In genomic region chr14:33342299-33342974, GRCh38 we compare ENCODE assay signal across 17 cellular contexts.
"Had no signal": no experiment of that assay in that cellular context is flagged by ENCODE, and none has a peak within 500 bp of the region (broad histone marks: within the 10 kb centered on the region; RNA-seq: fewer than 3 reads in every experiment).

No MANE protein-coding gene starts in this region.

- H3K27ac Mint-ChIP-seq: activated CD4-positive, alpha-beta T cell treated with anti-CD3 and anti-CD28 coated beads, Interleukin-2, amount 10 ng/mL, durations not matched to agents 24 days and 14 days; activated naive CD4-positive, alpha-beta T cell treated with anti-CD3 and anti-CD28 coated beads, Interleukin-2, amount 50 U/mL, for 72 hours; activated T-cell treated with anti-CD3 and anti-CD28 coated beads, Interleukin-2, amount 50 U/mL, for 72 hours; natural killer cell treated with Interleukin-12 subunit alpha and Interleukin-12 subunit beta and Interleukin-15 and Interleukin-18, amount 100 ng/mL, for 72 hours had no signal

- H3K27me3 ChIP-seq: colonic mucosa, esophagus muscularis mucosa, tibial artery had no signal

- H3K4me1 Mint-ChIP-seq: activated CD4-positive, alpha-beta T cell treated with anti-CD3 and anti-CD28 coated beads, Interleukin-2, amount 10 ng/mL, durations not matched to agents 24 days and 14 days had no signal

- H3K4me3 ChIP-seq: colonic mucosa, esophagus muscularis mucosa, tibial artery had no signal

- H3K4me3 Mint-ChIP-seq: activated CD4-positive, alpha-beta T cell treated with anti-CD3 and anti-CD28 coated beads, Interleukin-2, amount 10 ng/mL, durations not matched to agents 24 days and 14 days; activated T-cell treated with anti-CD3 and anti-CD28 coated beads, Interleukin-2, amount 50 U/mL, for 72 hours; natural killer cell treated with Interleukin-12 subunit alpha and Interleukin-12 subunit beta and Interleukin-15 and Interleukin-18, amount 100 ng/mL, for 72 hours had no signal

- ATAC-seq: activated naive CD4-positive, alpha-beta T cell treated with anti-CD3 and anti-CD28 coated beads, Interleukin-2, amount 50 U/mL, for 72 hours; activated T-cell treated with anti-CD3 and anti-CD28 coated beads, Interleukin-2, amount 50 U/mL, for 72 hours; natural killer cell treated with Interleukin-12 subunit alpha and Interleukin-12 subunit beta and Interleukin-15 and Interleukin-18, amount 100 ng/mL, for 72 hours had no signal

- H3K9me3 ChIP-seq: colonic mucosa, esophagus muscularis mucosa, tibial artery had no signal

- DNase-seq: activated CD4-positive, alpha-beta T cell treated with anti-CD3 and anti-CD28 coated beads, Interleukin-2, amount 10 ng/mL, durations not matched to agents 24 days and 14 days; activated CD4-positive, CD25-positive, alpha-beta regulatory T cell; activated CD8-positive, alpha-beta memory T cell treated with anti-CD3 and anti-CD28 coated beads, Interleukin-2, amount 50 U/mL, for 48 hours; activated gamma-delta T cell; activated T-cell treated with anti-CD3 and anti-CD28 coated beads, Interleukin-2, amount 50 U/mL, for 72 hours; caudate nucleus; colonic mucosa; hippocampal formation; kidney glomerular epithelial cell; retina; stimulated activated CD4-positive, alpha-beta T cell treated with anti-CD3 and anti-CD28 coated beads, Interleukin-15, amount 100 ng/mL, for 24 hours; stimulated activated CD4-positive, alpha-beta T cell treated with anti-CD3 and anti-CD28 coated beads, Interleukin-4, amount 100 ng/mL, for 1 hour; stimulated activated naive CD4-positive, alpha-beta T cell; tibial artery had no signal

- H3K4me1 ChIP-seq: colonic mucosa, esophagus muscularis mucosa, tibial artery had no signal

- H3K9me3 Mint-ChIP-seq: activated CD4-positive, alpha-beta T cell treated with anti-CD3 and anti-CD28 coated beads, Interleukin-2, amount 10 ng/mL, durations not matched to agents 24 days and 14 days had no signal

- H3K36me3 Mint-ChIP-seq: activated naive CD4-positive, alpha-beta T cell treated with anti-CD3 and anti-CD28 coated beads, Interleukin-2, amount 50 U/mL, for 72 hours had no signal

- H3K36me3 ChIP-seq: colonic mucosa, esophagus muscularis mucosa, tibial artery had no signal

- H3K27ac ChIP-seq: colonic mucosa, esophagus muscularis mucosa, tibial artery had no signal

- H3K27me3 Mint-ChIP-seq: activated CD4-positive, alpha-beta T cell treated with anti-CD3 and anti-CD28 coated beads, Interleukin-2, amount 10 ng/mL, durations not matched to agents 24 days and 14 days; natural killer cell treated with Interleukin-12 subunit alpha and Interleukin-12 subunit beta and Interleukin-15 and Interleukin-18, amount 100 ng/mL, for 72 hours had no signal
